ENCODE assay signal across 13 cellular contexts in genomic region chr19:51735759-51736449, GRCh38. TPM values are rescaled to one million over a fixed set of nuclear protein-coding genes. Genes with fewer than 3 reads are reported as not detected.
DNase-seq lines count a peak whose midpoint lies in the region; ATAC-seq and TF ChIP-seq lines count a peak whose summit lies in the region.
"Had no signal": no experiment of that assay in that cellular context is flagged by ENCODE, and none has a peak within 500 bp of the region (broad histone marks: within the 10 kb centered on the region; RNA-seq: fewer than 3 reads in every experiment).

No MANE protein-coding gene starts in this region.

- H3K4me2 ChIP-seq in smooth muscle cell = no peak overlapping the region

- no peaks in the 10 kb centered on the region for H3K36me3 Mint-ChIP-seq in T-cell

- DNase-seq in GOT3 (lab: John Stamatoyannopoulos, UW) = peak; percentile 45
- DNase-seq in T-cell = peak in 20 of 34 experiments; percentile 5 to 61 (median 17)
- peak; percentile 42 to 77 (median 57) for DNase-seq in heart left ventricle
- DNase-seq in smooth muscle cell (lab: John Stamatoyannopoulos, UW; ENCODE audit: unreplicated experiment) = no peak
- DNase-seq in DMS79 (lab: John Stamatoyannopoulos, UW) = no peak
- no peak for DNase-seq in T-helper 9 cell
- no peak for DNase-seq in activated naive CD4-positive, alpha-beta T cell treated with anti-CD3 and anti-CD28 coated beads, Interleukin-2, amount 50 U/mL, for 16 hours
- DNase-seq: stimulated activated CD4-positive, alpha-beta T cell treated with anti-CD3 and anti-CD28 coated beads, Interleukin-15, amount 100 ng/mL, for 24 hours had no signal

- peaks cover 0 to 1% (median 0%) of the 10 kb centered on the region in 12 donors for H3K9me3 ChIP-seq in heart left ventricle
- no peaks in the 10 kb centered on the region for H3K9me3 ChIP-seq in smooth muscle cell (replicated peaks; ENCODE audit: low read depth)

- TF ChIP-seq CTCF in heart left ventricle (IDR thresholded peaks at IDR 0.05) (no peak), smooth muscle cell (IDR thresholded peaks at IDR 0.05; ENCODE audit: borderline replicate concordance, insufficient read depth, poor library complexity, severe bottlenecking) (no peak)

- POLR2A ChIA-PET in T-cell (lab: Charles Lee) = no interaction called here

- TF ChIP-seq POLR2A in heart left ventricle (IDR thresholded peaks at IDR 0.05) = no peak

- no peak overlapping the region for H2AFZ ChIP-seq in smooth muscle cell (ENCODE audit: low read depth)

- no peak overlapping the region for H3K27ac Mint-ChIP-seq in T-cell
- H3K27ac Mint-ChIP-seq: activated naive CD4-positive, alpha-beta T cell treated with anti-CD3 and anti-CD28 coated beads, Interleukin-2, amount 50 U/mL, for 24 hours had no signal

- no peak overlapping the region for H3K4me3 Mint-ChIP-seq in T-cell
- H3K4me3 Mint-ChIP-seq: activated naive CD4-positive, alpha-beta T cell treated with anti-CD3 and anti-CD28 coated beads, Interleukin-2, amount 50 U/mL, for 24 hours had no signal

- 55 to 66% (median 57%) methylated on average over 10 of the region's 10 CpGs for WGBS in heart left ventricle, 4 donors
- 63% methylated on average over 10 of the region's 10 CpGs for WGBS in smooth muscle cell (ENCODE audit: low lambda C conversion rate)

- no peaks in the 10 kb centered on the region for H3F3A ChIP-seq in smooth muscle cell (ENCODE audit: low read depth)

- H3K27me3 Mint-ChIP-seq in T-cell = peaks cover 22 to 30% of the 10 kb centered on the region in 2 donors

- CTCF ChIA-PET in T-cell (lab: Charles Lee) = no interaction called here

- intact Hi-C loops in heart left ventricle (cut with DNase I) = no loop called here

- no peaks in the 10 kb centered on the region for H3K79me2 ChIP-seq in smooth muscle cell (ENCODE audit: low read depth)

- peaks cover 6 to 12% (median 7%) of the 10 kb centered on the region in 3 donors for H3K9me3 Mint-ChIP-seq in T-cell
- H3K9me3 Mint-ChIP-seq: activated naive CD4-positive, alpha-beta T cell treated with anti-CD3 and anti-CD28 coated beads, Interleukin-2, amount 50 U/mL, for 24 hours had no signal

- peaks cover 0 to 51% (median 6%) of the 10 kb centered on the region in 9 donors for H3K27me3 ChIP-seq in heart left ventricle
- no peaks in the 10 kb centered on the region for H3K27me3 ChIP-seq in smooth muscle cell (ENCODE audit: low read depth)

- ATAC-seq in T-cell (replicated peaks in 1 of 4) (no peak), heart left ventricle (peak; percentile 83 to 93 (median 90)), HG03045 (IDR thresholded peaks at IDR 0.05; ENCODE audit: unreplicated experiment) (no peak)
- ATAC-seq: activated CD4-positive, CD25-positive, alpha-beta regulatory T cell treated with anti-CD3 and anti-CD28 coated beads, Interleukin-2, amount 50 U/mL, for 24 hours had no signal

- no peaks in the 10 kb centered on the region for H3K4me1 Mint-ChIP-seq in T-cell
- H3K4me1 Mint-ChIP-seq: activated naive CD4-positive, alpha-beta T cell treated with anti-CD3 and anti-CD28 coated beads, Interleukin-2, amount 50 U/mL, for 24 hours had no signal

- H3K27ac ChIP-seq in heart left ventricle (no peak overlapping the region), smooth muscle cell (ENCODE audit: low read depth) (peak overlapping the region; percentile 49)

- H3K9ac ChIP-seq in smooth muscle cell (ENCODE audit: low read depth) = no peak overlapping the region

- H3K4me1 ChIP-seq in heart left ventricle (peaks cover 0 to 20% (median 0%) of the 10 kb centered on the region in 12 donors), smooth muscle cell (ENCODE audit: low read depth) (no peaks in the 10 kb centered on the region)

- H3K4me3 ChIP-seq in heart left ventricle (peak overlapping the region in 1 of 12 donors; percentile 3), smooth muscle cell (no peak overlapping the region)

- H3K36me3 ChIP-seq in heart left ventricle (no peaks in the 10 kb centered on the region), smooth muscle cell (ENCODE audit: low read depth) (no peaks in the 10 kb centered on the region)

- H4K20me1 ChIP-seq in smooth muscle cell (ENCODE audit: low read depth) = no peaks in the 10 kb centered on the region

RNA-seq across cellular contexts. Expression of gene HAS1, which starts 12.1 kb away (rescaled TPM):
- total RNA-seq in T-cell (not detected), heart left ventricle (10 to 100 TPM in 1 of 9 donors, 1 to 10 TPM in 1, under 1 TPM in 4, not detected in 3; 0.17 to 16.0 (median 0.81) TPM), smooth muscle cell (0.90 and 0.94 TPM in 2 replicates)
- polyA plus RNA-seq in heart left ventricle (under 1 TPM; 0.15 to 0.40 TPM), smooth muscle cell (1.5 and 1.8 TPM in 2 replicates)
- total RNA-seq: endothelial cell of umbilical vein had no signal
- polyA plus RNA-seq: endothelial cell of umbilical vein had no signal

RNA-seq across cellular contexts. Expression of gene FPR1, which starts 15.8 kb away (rescaled TPM):
- under 1 TPM in 2 of 5 donors, not detected in 3; 0.13 to 0.19 TPM for total RNA-seq in T-cell
- total RNA-seq in heart left ventricle = 10 to 100 TPM in 2 of 9 donors, 1 to 10 TPM in 7; 1.8 to 39.4 (median 4.7) TPM
- 1 to 10 TPM in 1 of 2 donors, under 1 TPM in 1; 0.15 to 4.8 TPM for polyA plus RNA-seq in heart left ventricle
- total RNA-seq in smooth muscle cell = not detected in 2 replicates
- not detected in 2 replicates for polyA plus RNA-seq in smooth muscle cell
- total RNA-seq: endothelial cell of umbilical vein had no signal
- polyA plus RNA-seq: endothelial cell of umbilical vein had no signal

RNA-seq across cellular contexts. Expression of gene FPR2, which starts 25.1 kb away (rescaled TPM):
- total RNA-seq in T-cell (not detected), heart left ventricle (10 to 100 TPM in 1 of 9 donors, 1 to 10 TPM in 2, under 1 TPM in 5, not detected in 1; 0.24 to 11.1 (median 0.80) TPM), smooth muscle cell (0.13 TPM in 1 of 2 replicates, not detected in the other)
- polyA plus RNA-seq in heart left ventricle (1 to 10 TPM in 1 of 2 donors, under 1 TPM in 1; 0.11 to 1.1 TPM), smooth muscle cell (not detected in 2 replicates)
- total RNA-seq: endothelial cell of umbilical vein, temporal lobe had no signal
- polyA plus RNA-seq: endothelial cell of umbilical vein had no signal

RNA-seq across cellular contexts. Expression of gene SPACA6, which starts 42.8 kb away (rescaled TPM):
- total RNA-seq in T-cell (1 to 10 TPM; 5.5 to 9.9 (median 6.9) TPM), heart left ventricle (10 to 100 TPM in 5 of 9 donors, 1 to 10 TPM in 4; 2.9 to 15.1 (median 10.2) TPM), smooth muscle cell (3.3 and 4.1 TPM in 2 replicates)
- polyA plus RNA-seq in heart left ventricle (10 to 100 TPM in 1 of 2 donors, 1 to 10 TPM in 1; 6.1 to 16.8 TPM), smooth muscle cell (3.0 and 4.3 TPM in 2 replicates)

RNA-seq across cellular contexts. Expression of gene FPR3, which starts 59.1 kb away (rescaled TPM):
- under 1 TPM in 1 of 5 donors, not detected in 4; 0.20 TPM for total RNA-seq in T-cell
- total RNA-seq in heart left ventricle = 10 to 100 TPM in 2 of 9 donors, 1 to 10 TPM in 7; 1.8 to 35.5 (median 3.1) TPM
- 1 to 10 TPM in 1 of 2 donors, under 1 TPM in 1; 0.38 to 2.4 TPM for polyA plus RNA-seq in heart left ventricle
- total RNA-seq in smooth muscle cell = not detected in 2 replicates
- polyA plus RNA-seq in smooth muscle cell = not detected in 2 replicates
- total RNA-seq: endothelial cell of umbilical vein had no signal
- polyA plus RNA-seq: endothelial cell of umbilical vein had no signal

Comparison
In these comparisons a context has a peak if more than half of its experiments do, and no peak if none do; other contexts are left out.
1. DNase-seq: peak in GOT3 (single experiment), T-cell (20 of 34) and heart left ventricle (5 of 5); none in smooth muscle cell (single experiment), DMS79 (single experiment), T-helper 9 cell (single experiment) and activated naive CD4-positive, alpha-beta T cell treated with anti-CD3 and anti-CD28 coated beads, Interleukin-2, amount 50 U/mL, for 16 hours (single experiment).
2. ATAC-seq: peak in heart left ventricle (4 of 4); none in T-cell (0 of 4) and HG03045 (single experiment).